ENCODE assay signal across 20 cellular contexts in genomic region chr3:126151562-126152302, GRCh38. TPM values are rescaled to one million over a fixed set of nuclear protein-coding genes. Genes with fewer than 3 reads are reported as not detected.
DNase-seq lines count a peak whose midpoint lies in the region; ATAC-seq and TF ChIP-seq lines count a peak whose summit lies in the region.
"Had no signal": no experiment of that assay in that cellular context is flagged by ENCODE, and none has a peak within 500 bp of the region (broad histone marks: within the 10 kb centered on the region; RNA-seq: fewer than 3 reads in every experiment).

No MANE protein-coding gene starts in this region.

- H3K4me1 ChIP-seq in right cardiac atrium (ENCODE audit: control insufficient read depth, insufficient read depth, low read length): no peaks in the 10 kb centered on the region
- H3K4me1 ChIP-seq in endodermal cell (ENCODE audit: control insufficient read depth, insufficient read depth, low read length): no peaks in the 10 kb centered on the region
- H3K4me1 ChIP-seq in osteoblast (ENCODE audit: insufficient read depth, low read length): no peaks in the 10 kb centered on the region
- H3K4me1 ChIP-seq: A549; BLaER1 treated with 17β-estradiol and CSF1 and Interleukin-3, amounts not matched to agents 10 nM and 100 nM had no signal

- H3K9me3 ChIP-seq in right cardiac atrium (ENCODE audit: control insufficient read depth, low read length) (no peaks in the 10 kb centered on the region), endodermal cell (ENCODE audit: control insufficient read depth, low read length) (no peaks in the 10 kb centered on the region), osteoblast (ENCODE audit: low read depth, low read length) (no peaks in the 10 kb centered on the region)
- H3K9me3 ChIP-seq: A549 had no signal

- H3K36me3 Mint-ChIP-seq in endodermal cell (ENCODE audit: low read depth): no peaks in the 10 kb centered on the region
- H3K36me3 Mint-ChIP-seq in activated naive CD8-positive, alpha-beta T cell treated with anti-CD3 and anti-CD28 coated beads, Interleukin-2, amount 50 U/mL, for 24 hours (ENCODE audit: low read depth): no peaks in the 10 kb centered on the region
- H3K36me3 Mint-ChIP-seq: CD8-positive, alpha-beta memory T cell; IgD-negative memory B cell had no signal

- H3K4me1 Mint-ChIP-seq in endodermal cell: no peaks in the 10 kb centered on the region
- H3K4me1 Mint-ChIP-seq in activated naive CD8-positive, alpha-beta T cell treated with anti-CD3 and anti-CD28 coated beads, Interleukin-2, amount 50 U/mL, for 24 hours: no peaks in the 10 kb centered on the region
- H3K4me1 Mint-ChIP-seq: CD8-positive, alpha-beta memory T cell had no signal

- WGBS in right cardiac atrium: 76% methylated on average over 6 of the region's 6 CpGs
- 89% methylated on average over 6 of the region's 6 CpGs; no CpG with 5 or more reads in 1 of the 2 experiments for WGBS in endodermal cell (ENCODE audit: insufficient coverage in 1 of 2, insufficient read length in 1 of 2), 2 experiments

- H3K79me2 ChIP-seq in osteoblast (ENCODE audit: insufficient read depth, low read length): no peaks in the 10 kb centered on the region

- ATAC-seq in right cardiac atrium: no peak
- no peak for ATAC-seq in activated naive CD8-positive, alpha-beta T cell treated with anti-CD3 and anti-CD28 coated beads, Interleukin-2, amount 50 U/mL, for 24 hours
- ATAC-seq: A549, PC-3 had no signal

- peaks cover 3% of the 10 kb centered on the region for H3K9me3 Mint-ChIP-seq in endodermal cell
- no peaks in the 10 kb centered on the region for H3K9me3 Mint-ChIP-seq in activated naive CD8-positive, alpha-beta T cell treated with anti-CD3 and anti-CD28 coated beads, Interleukin-2, amount 50 U/mL, for 24 hours
- H3K9me3 Mint-ChIP-seq: CD8-positive, alpha-beta memory T cell; IgD-negative memory B cell had no signal

- no peaks in the 10 kb centered on the region for H3K27me3 ChIP-seq in right cardiac atrium (ENCODE audit: control insufficient read depth, insufficient read depth)
- H3K27me3 ChIP-seq in endodermal cell (ENCODE audit: control insufficient read depth, insufficient read depth, low read length, poor library complexity, severe bottlenecking): no peaks in the 10 kb centered on the region
- H3K27me3 ChIP-seq in osteoblast (ENCODE audit: insufficient read depth, low read length): peaks cover 20% of the 10 kb centered on the region
- H3K27me3 ChIP-seq: BLaER1 treated with 17β-estradiol and CSF1 and Interleukin-3, amounts not matched to agents 10 nM and 100 nM had no signal

- H3K27ac Mint-ChIP-seq in endodermal cell: no peak overlapping the region
- no peak overlapping the region for H3K27ac Mint-ChIP-seq in activated naive CD8-positive, alpha-beta T cell treated with anti-CD3 and anti-CD28 coated beads, Interleukin-2, amount 50 U/mL, for 24 hours
- H3K27ac Mint-ChIP-seq: CD8-positive, alpha-beta memory T cell; IgD-negative memory B cell had no signal

- H3K4me2 ChIP-seq in osteoblast (ENCODE audit: insufficient read depth, low read length): no peak overlapping the region
- H3K4me2 ChIP-seq: A549; BLaER1 treated with 17β-estradiol and CSF1 and Interleukin-3, amounts not matched to agents 10 nM and 100 nM had no signal

- no peak overlapping the region for H3K9ac ChIP-seq in endodermal cell (ENCODE audit: extremely low read depth, low read length, poor library complexity, severe bottlenecking)
- H3K9ac ChIP-seq: BLaER1 treated with 17β-estradiol and CSF1 and Interleukin-3, amounts not matched to agents 10 nM and 100 nM had no signal

- H3K27ac ChIP-seq in right cardiac atrium (ENCODE audit: low read length) (no peak overlapping the region), endodermal cell (ENCODE audit: low read depth, low read length) (no peak overlapping the region), osteoblast (ENCODE audit: low read depth, low read length) (no peak overlapping the region)
- H3K27ac ChIP-seq: A549; BLaER1 treated with 17β-estradiol and CSF1 and Interleukin-3, amounts not matched to agents 10 nM and 100 nM; RWPE1 had no signal

- intact Hi-C loops in cardiac septum (cut with DNase I) (no loop called here), right cardiac atrium (cut with DNase I) (no loop called here)

- no peaks in the 10 kb centered on the region for H3K36me3 ChIP-seq in endodermal cell (ENCODE audit: control insufficient read depth, insufficient read depth, low read length)
- H3K36me3 ChIP-seq in osteoblast (ENCODE audit: insufficient read depth, low read length): no peaks in the 10 kb centered on the region
- H3K36me3 ChIP-seq: BLaER1 treated with 17β-estradiol and CSF1 and Interleukin-3, amounts not matched to agents 10 nM and 100 nM had no signal

- H3K4me3 Mint-ChIP-seq in endodermal cell: no peak overlapping the region
- no peak overlapping the region for H3K4me3 Mint-ChIP-seq in activated naive CD8-positive, alpha-beta T cell treated with anti-CD3 and anti-CD28 coated beads, Interleukin-2, amount 50 U/mL, for 24 hours
- H3K4me3 Mint-ChIP-seq: CD8-positive, alpha-beta memory T cell; IgD-negative memory B cell had no signal

- H3K27me3 Mint-ChIP-seq in endodermal cell (ENCODE audit: insufficient read depth): no peaks in the 10 kb centered on the region
- H3K27me3 Mint-ChIP-seq in activated naive CD8-positive, alpha-beta T cell treated with anti-CD3 and anti-CD28 coated beads, Interleukin-2, amount 50 U/mL, for 24 hours: no peaks in the 10 kb centered on the region

- H2AFZ ChIP-seq in osteoblast (ENCODE audit: low read length): no peak overlapping the region

- TF ChIP-seq CTCF in endodermal cell (conservative IDR thresholded peaks at IDR 0.05) (no peak), osteoblast (IDR thresholded peaks at IDR 0.05; ENCODE audit: extremely low read depth, low read depth, low read length) (no peak)

- DNase-seq in cardiac septum (ENCODE audit: low spot score) (peak; percentile 59), right cardiac atrium (no peak), endodermal cell (peak; percentile 9), osteoblast (ENCODE audit: insufficient read length, low spot score, missing footprints) (peak; percentile 69), NCI-H128 (lab: John Stamatoyannopoulos, UW; ENCODE audit: unreplicated experiment) (no peak), NK-92 (lab: John Stamatoyannopoulos, UW; ENCODE audit: unreplicated experiment) (no peak), SKM-1 (lab: John Stamatoyannopoulos, UW; ENCODE audit: unreplicated experiment) (no peak)
- DNase-seq in activated naive CD8-positive, alpha-beta T cell treated with anti-CD3 and anti-CD28 coated beads, Interleukin-2, amount 50 U/mL, for 24 hours: no peak
- DNase-seq: CD8-positive, alpha-beta memory T cell; Karpas-422; NCI-H1048; NCI-H1436 treated with DMSO at 0.1 percent for 48 hours; NCI-H2029; NCI-H345; NCI-H524 treated with DMSO at 0.1 percent for 48 hours; PC-3 had no signal

- H3K4me3 ChIP-seq in right cardiac atrium (ENCODE audit: low read length): no peak overlapping the region
- no peak overlapping the region for H3K4me3 ChIP-seq in endodermal cell (ENCODE audit: low read length)
- no peak overlapping the region for H3K4me3 ChIP-seq in osteoblast (ENCODE audit: insufficient read depth, low read length)
- H3K4me3 ChIP-seq: A549; BLaER1 treated with 17β-estradiol and CSF1 and Interleukin-3, amounts not matched to agents 10 nM and 100 nM had no signal

- no peaks in the 10 kb centered on the region for H4K20me1 ChIP-seq in osteoblast (ENCODE audit: insufficient read depth, low read length)
- H4K20me1 ChIP-seq: BLaER1 treated with 17β-estradiol and CSF1 and Interleukin-3, amounts not matched to agents 10 nM and 100 nM had no signal

RNA-seq across cellular contexts. Expression of gene ALDH1L1, which starts 28.7 kb away (rescaled TPM):
- total RNA-seq in cardiac septum (26.8 TPM), right cardiac atrium (10 to 100 TPM in 2 of 4 donors, 1 to 10 TPM in 2; 7.5 to 16.3 (median 12.5) TPM), endodermal cell (1 to 10 TPM; 1.0 to 1.6 TPM), osteoblast (under 0.01 TPM in 1 of 2 replicates, not detected in the other)
- 11.0 TPM for polyA plus RNA-seq in right cardiac atrium
- polyA plus RNA-seq in endodermal cell (2013, experiment 1 of 2): 1.6 TPM
- 0.95 TPM for polyA plus RNA-seq in endodermal cell (2013, experiment 2 of 2)
- total RNA-seq: CD8-positive, alpha-beta memory T cell; PC-3 had no signal
- polyA plus RNA-seq: CD8-positive, alpha-beta memory T cell; IgD-negative memory B cell had no signal

Comparison
In these comparisons a context has a peak if more than half of its experiments do, and no peak if none do; other contexts are left out.
1. DNase-seq: peak in cardiac septum (single experiment), endodermal cell (single experiment) and osteoblast (single experiment); none in right cardiac atrium (0 of 3), NCI-H128 (single experiment), NK-92 (single experiment), SKM-1 (single experiment) and activated naive CD8-positive, alpha-beta T cell treated with anti-CD3 and anti-CD28 coated beads, Interleukin-2, amount 50 U/mL, for 24 hours (single experiment).